Comparison of ENCODE assay signal across 7 cellular contexts in the genomic region with DNA sequence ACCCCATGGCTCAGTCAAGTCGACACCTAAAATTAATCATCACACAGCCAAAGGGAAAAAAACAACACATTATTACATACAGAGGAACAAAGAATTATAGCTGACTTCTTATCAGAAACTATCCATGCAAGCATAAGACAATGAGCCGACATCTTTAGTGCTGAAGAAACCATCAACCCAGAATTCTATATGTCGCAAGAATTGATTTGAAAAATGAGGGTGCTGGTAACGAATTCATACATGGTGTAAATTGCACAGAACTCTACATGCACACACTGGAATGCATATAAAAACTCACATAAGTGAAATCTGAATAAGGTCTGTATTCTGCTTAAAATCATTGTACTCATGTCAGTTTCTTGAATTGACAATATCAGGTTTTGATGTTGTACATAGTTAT.
"Had no signal": no experiment of that assay in that cellular context is flagged by ENCODE, and none has a peak within 500 bp of the region (broad histone marks: within the 10 kb centered on the region; RNA-seq: fewer than 3 reads in every experiment).

No MANE protein-coding gene starts in this region.

- H3K4me2 ChIP-seq: GM23338 had no signal

- H3K4me3 ChIP-seq: GM23338 had no signal

- H3K27ac Mint-ChIP-seq: GM23338, H9, IgD-negative memory B cell had no signal

- H3K9me3 Mint-ChIP-seq: GM23338, H9, IgD-negative memory B cell had no signal

- DNase-seq: H9, KG1 had no signal

- FAIRE-seq: H1, H54 had no signal

- H3K27ac ChIP-seq: HL-60 had no signal

- ATAC-seq: GM23338 had no signal

- H2AFZ ChIP-seq: GM23338 had no signal

- H3K4me1 Mint-ChIP-seq: GM23338, H9, IgD-negative memory B cell had no signal

- H3K4me3 Mint-ChIP-seq: GM23338, H9, IgD-negative memory B cell had no signal
